Comparison of ENCODE assay signal across 9 cellular contexts in genomic region chr7:105353752-105354328, GRCh38. TPM values are rescaled to one million over a fixed set of nuclear protein-coding genes. Genes with fewer than 3 reads are reported as not detected.
DNase-seq lines count a peak whose midpoint lies in the region; ATAC-seq lines count a peak whose summit lies in the region.
"Had no signal": no experiment of that assay in that cellular context is flagged by ENCODE, and none has a peak within 500 bp of the region (broad histone marks: within the 10 kb centered on the region; RNA-seq: fewer than 3 reads in every experiment).

No MANE protein-coding gene starts in this region.

- H3K27me3 ChIP-seq in BLaER1: no peaks in the 10 kb centered on the region
- H3K27me3 ChIP-seq in mesendoderm (ENCODE audit: insufficient read depth, low read length, poor library complexity): no peaks in the 10 kb centered on the region

- H2AK5ac ChIP-seq in mesendoderm (ENCODE audit: low read length): no peak overlapping the region

- H3K56ac ChIP-seq in mesendoderm (ENCODE audit: low read length): no peak overlapping the region

- H3K23ac ChIP-seq in mesendoderm (ENCODE audit: low read length): peak overlapping the region; percentile 96

- no peak overlapping the region for H3K4me3 ChIP-seq in BLaER1
- H3K4me3 ChIP-seq in mesendoderm (ENCODE audit: low read length): no peak overlapping the region
- H3K4me3 ChIP-seq: SK-N-MC had no signal

- no peak overlapping the region for H3K18ac ChIP-seq in mesendoderm (ENCODE audit: low read length)

- peaks cover 32% of the 10 kb centered on the region for H3K79me2 ChIP-seq in mesendoderm (ENCODE audit: control insufficient read depth, insufficient read depth, low read length)

- H4K5ac ChIP-seq in mesendoderm (ENCODE audit: low read length): no peak overlapping the region

- no peak overlapping the region for H3K4ac ChIP-seq in mesendoderm (ENCODE audit: low read depth, low read length)

- H3K27ac ChIP-seq in BLaER1 (peak overlapping the region; percentile 56), angular gyrus (ENCODE audit: low read depth, low read length) (peak overlapping the region; percentile 34), mesendoderm (ENCODE audit: low read depth, low read length) (no peak overlapping the region)
- H3K27ac ChIP-seq: SK-N-MC had no signal

- peaks cover 82% of the 10 kb centered on the region for H4K20me1 ChIP-seq in BLaER1

- DNase-seq in mesendoderm (no peak), activated gamma-delta T cell (lab: John Stamatoyannopoulos, UW) (no peak)

- 0 out of 2 replicates have a peak, but pooled peaks cover under 1% of the 10 kb centered on the region for H3K9me3 ChIP-seq in BLaER1

- H4K8ac ChIP-seq in mesendoderm (ENCODE audit: low read depth, low read length): no peak overlapping the region

- H3K79me1 ChIP-seq in mesendoderm (ENCODE audit: low read length): peaks cover 21% of the 10 kb centered on the region

- H2BK120ac ChIP-seq in mesendoderm (ENCODE audit: low read depth, low read length): no peak overlapping the region

- H2BK15ac ChIP-seq in mesendoderm (replicated peaks; ENCODE audit: low read depth): no peak overlapping the region

- WGBS in mesendoderm (ENCODE audit: extremely low coverage, insufficient coverage, low lambda C conversion rate): no CpG with 5 or more reads among the region's 5 CpGs

- H3K4me1 ChIP-seq in BLaER1 (peaks cover 80% of the 10 kb centered on the region), mesendoderm (ENCODE audit: control insufficient read depth, low read depth, low read length) (peaks cover 2% of the 10 kb centered on the region)

- H3K4me2 ChIP-seq in BLaER1 (peak overlapping the region; percentile 82), mesendoderm (ENCODE audit: low read length) (no peak overlapping the region)

- no peak overlapping the region for H2BK5ac ChIP-seq in mesendoderm (ENCODE audit: low read length)

- H3K9ac ChIP-seq in BLaER1: peak overlapping the region; percentile 20; the same call in 1 of the 2 replicates
- no peak overlapping the region for H3K9ac ChIP-seq in mesendoderm (ENCODE audit: low read length)

- ATAC-seq in HG02759 (IDR thresholded peaks at IDR 0.05; ENCODE audit: unreplicated experiment) (peak; percentile 46), HG02884 (IDR thresholded peaks at IDR 0.05; ENCODE audit: unreplicated experiment) (no peak), HG02678 (IDR thresholded peaks at IDR 0.05; ENCODE audit: unreplicated experiment) (no peak), HG03196 (IDR thresholded peaks at IDR 0.05; ENCODE audit: unreplicated experiment) (no peak)

- H3K36me3 ChIP-seq in BLaER1 (no peaks in the 10 kb centered on the region), mesendoderm (ENCODE audit: control insufficient read depth, insufficient read depth, low read length) (no peaks in the 10 kb centered on the region)

RNA-seq across cellular contexts. Expression of gene SRPK2, which starts 34.9 kb away (rescaled TPM):
- polyA plus RNA-seq in mesendoderm (2013, experiment 1 of 2): 29.8 TPM
- 30.6 TPM for polyA plus RNA-seq in mesendoderm (2013, experiment 2 of 2)
